Comparison of ENCODE assay signal across 13 cellular contexts in genomic region chr20:36483919-36484808, GRCh38. TPM values are rescaled to one million over a fixed set of nuclear protein-coding genes. Genes with fewer than 3 reads are reported as not detected.
DNase-seq lines count a peak whose midpoint lies in the region; ATAC-seq, FAIRE-seq and TF ChIP-seq lines count a peak whose summit lies in the region.
"Had no signal": no experiment of that assay in that cellular context is flagged by ENCODE, and none has a peak within 500 bp of the region (broad histone marks: within the 10 kb centered on the region; RNA-seq: fewer than 3 reads in every experiment).

No MANE protein-coding gene starts in this region.

- no peaks in the 10 kb centered on the region for H3K9me3 ChIP-seq in OCI-LY3 (ENCODE audit: insufficient read depth, low read length)
- no peaks in the 10 kb centered on the region for H3K9me3 ChIP-seq in endothelial cell of umbilical vein (replicated peaks; ENCODE audit: control insufficient read depth, insufficient read depth, low read length)
- no peaks in the 10 kb centered on the region for H3K9me3 ChIP-seq in trophoblast cell (ENCODE audit: insufficient read depth, low read depth, low read length)

- TF ChIP-seq POLR2A in endothelial cell of umbilical vein (IDR thresholded peaks at IDR 0.05; ENCODE audit: low read depth, low read length) = no peak

- FAIRE-seq in endothelial cell of umbilical vein (lab: Jason Lieb, UNC) = peak; percentile 77
- FAIRE-seq: H54 had no signal

- H3K9me1 ChIP-seq in endothelial cell of umbilical vein (replicated peaks; ENCODE audit: control insufficient read depth, extremely low read depth, insufficient read depth, low read length) = no peaks in the 10 kb centered on the region

- H4K20me1 ChIP-seq in OCI-LY3 (ENCODE audit: insufficient read depth, low read length) (no peaks in the 10 kb centered on the region), endothelial cell of umbilical vein (replicated peaks; ENCODE audit: control insufficient read depth, extremely low read depth, insufficient read depth, low read length) (no peaks in the 10 kb centered on the region)

- no peak overlapping the region for H3K14ac ChIP-seq in trophoblast cell (ENCODE audit: low read length)

- no peak overlapping the region for H3K4me3 Mint-ChIP-seq in activated T-helper 2 cell treated with anti-CD3 and anti-CD28 coated beads, Interferon-gamma antibody, Interleukin-2, Interleukin-4, amounts not matched to agents 10 μg/mL and 5 μg/mL and 100 μg/mL, durations not matched to agents 14 hours and 24 hours and 36 hours (ENCODE audit: low read depth)

- H3K36me3 ChIP-seq in GM06990 (ENCODE audit: control insufficient read depth, insufficient read depth, low read length) = no peaks in the 10 kb centered on the region; the same call in none of the 2 replicates
- H3K36me3 ChIP-seq in OCI-LY3 (replicated peaks; ENCODE audit: low read depth, low read length) = no peaks in the 10 kb centered on the region
- H3K36me3 ChIP-seq in endothelial cell of umbilical vein (ENCODE audit: control insufficient read depth in 2 of 2, extremely low read depth in 1 of 2, insufficient read depth in 2 of 2, low read length in 2 of 2) = peaks cover 0 to 6% of the 10 kb centered on the region in 2 experiments
- H3K36me3 ChIP-seq in trophoblast cell (ENCODE audit: control insufficient read depth in 1 of 2, insufficient read depth in 2 of 2, low read length in 2 of 2) = peaks cover 23 to 28% of the 10 kb centered on the region in 2 experiments

- H3K9ac ChIP-seq in OCI-LY3 (ENCODE audit: low read length) (peak overlapping the region; percentile 38; the same call in 1 of the 2 replicates), endothelial cell of umbilical vein (replicated peaks; ENCODE audit: extremely low read depth, insufficient read depth, low read length) (no peak overlapping the region), trophoblast cell (ENCODE audit: low read length) (no peak overlapping the region)

- no peaks in the 10 kb centered on the region for H3K9me3 Mint-ChIP-seq in activated T-helper 2 cell treated with anti-CD3 and anti-CD28 coated beads, Interferon-gamma antibody, Interleukin-2, Interleukin-4, amounts not matched to agents 10 μg/mL and 5 μg/mL and 100 μg/mL, durations not matched to agents 14 hours and 24 hours and 36 hours

- H3K4me3 ChIP-seq in GM06990 (replicated peaks; ENCODE audit: low read depth, low read length) = no peak overlapping the region
- H3K4me3 ChIP-seq in OCI-LY3 (ENCODE audit: low read length) = peak overlapping the region; percentile 25
- H3K4me3 ChIP-seq in endothelial cell of umbilical vein (replicated peaks in 1 of 3; ENCODE audit: insufficient read depth in 1 of 3, low read depth in 1 of 3, low read length in 3 of 3) = no peak overlapping the region
- H3K4me3 ChIP-seq in trophoblast cell (ENCODE audit: low read depth, low read length) = no peak overlapping the region

- intact Hi-C loops in endothelial cell of umbilical vein (cut with micrococcal nuclease) = no loop called here
- intact Hi-C loops in activated T-helper 2 cell treated with anti-CD3 and anti-CD28 coated beads, Interferon-gamma antibody, Interleukin-2, Interleukin-4, amounts not matched to agents 10 μg/mL and 5 μg/mL and 100 μg/mL, durations not matched to agents 14 hours and 24 hours and 36 hours (cut with micrococcal nuclease) = no loop called here

- H3K27me3 ChIP-seq in GM06990 (replicated peaks; ENCODE audit: control insufficient read depth, insufficient read depth, low read length) (no peaks in the 10 kb centered on the region), OCI-LY3 (ENCODE audit: low read depth, low read length) (no peaks in the 10 kb centered on the region), endothelial cell of umbilical vein (ENCODE audit: control insufficient read depth in 2 of 2, insufficient read depth in 2 of 2, low read length in 2 of 2) (no peaks in the 10 kb centered on the region), trophoblast cell (ENCODE audit: insufficient read depth, low read length) (no peaks in the 10 kb centered on the region)

- H2BK12ac ChIP-seq in trophoblast cell (ENCODE audit: low read length) = peak overlapping the region; percentile 33

- H4K12ac ChIP-seq in trophoblast cell (ENCODE audit: low read depth, low read length) = no peak overlapping the region

- H3K36me3 Mint-ChIP-seq in activated T-helper 2 cell treated with anti-CD3 and anti-CD28 coated beads, Interferon-gamma antibody, Interleukin-2, Interleukin-4, amounts not matched to agents 10 μg/mL and 5 μg/mL and 100 μg/mL, durations not matched to agents 14 hours and 24 hours and 36 hours (ENCODE audit: low read depth) = no peaks in the 10 kb centered on the region

- H4K8ac ChIP-seq in trophoblast cell (ENCODE audit: low read depth, low read length) = peak overlapping the region; percentile 34

- peaks cover 10% of the 10 kb centered on the region for H3K79me1 ChIP-seq in trophoblast cell (ENCODE audit: low read length)

- peak overlapping the region; percentile 42 for H2BK5ac ChIP-seq in trophoblast cell (ENCODE audit: low read depth, low read length, poor library complexity)

- peak overlapping the region; percentile 4 for H4K91ac ChIP-seq in trophoblast cell (ENCODE audit: low read depth, low read length)

- H3K79me2 ChIP-seq in OCI-LY3 (ENCODE audit: low read length) (no peaks in the 10 kb centered on the region), endothelial cell of umbilical vein (ENCODE audit: control insufficient read depth, insufficient read depth, low read length) (peaks cover 91% of the 10 kb centered on the region), trophoblast cell (ENCODE audit: control insufficient read depth, insufficient read depth, low read length, poor library complexity) (peaks cover 32% of the 10 kb centered on the region)

- CTCF ChIA-PET in endothelial cell of umbilical vein (lab: Charles Lee) = interaction anchor here (1.6 to 2.7 kb wide), 2 partner anchors 8 to 18 kb away, joined by 6 to 7 read pairs; no protein-coding TSS in a partner anchor

- peak overlapping the region; percentile 81 for H3K18ac ChIP-seq in trophoblast cell (ENCODE audit: low read length)

- H3K23ac ChIP-seq in trophoblast cell (ENCODE audit: low read length) = no peak overlapping the region

- no peak overlapping the region for H2AFZ ChIP-seq in OCI-LY3 (ENCODE audit: low read depth, low read length)
- no peak overlapping the region for H2AFZ ChIP-seq in endothelial cell of umbilical vein (ENCODE audit: low read depth, low read length)
- peak overlapping the region; percentile 28 for H2AFZ ChIP-seq in trophoblast cell (ENCODE audit: insufficient read depth, low read length, poor library complexity)

- peaks cover 20% of the 10 kb centered on the region for H3K4me1 ChIP-seq in OCI-LY3 (ENCODE audit: low read length)
- H3K4me1 ChIP-seq in endothelial cell of umbilical vein (ENCODE audit: control insufficient read depth, extremely low read depth, insufficient read depth, low read length) = peaks cover 8% of the 10 kb centered on the region
- H3K4me1 ChIP-seq in trophoblast cell (ENCODE audit: control insufficient read depth in 1 of 2, insufficient read depth in 2 of 2, low read length in 2 of 2) = peaks cover 30 to 39% of the 10 kb centered on the region in 2 experiments

- H3K27ac ChIP-seq in OCI-LY3 (ENCODE audit: low read length) (peak overlapping the region; percentile 9; the same call in 1 of the 2 replicates), endothelial cell of umbilical vein (ENCODE audit: insufficient read depth, low read depth, low read length) (no peak overlapping the region), trophoblast cell (ENCODE audit: low read depth, low read length) (peak overlapping the region; percentile 76)

- no peak overlapping the region for H2BK120ac ChIP-seq in trophoblast cell (ENCODE audit: insufficient read depth, low read length, poor library complexity)

- peak; percentile 45 for DNase-seq in GM06990 (ENCODE audit: extremely low read depth, insufficient read length)
- no peak for DNase-seq in endothelial cell of umbilical vein (ENCODE audit: low read depth, low spot score)
- no peak for DNase-seq in trophoblast cell
- no peak for DNase-seq in effector CD8-positive, alpha-beta T cell (lab: John Stamatoyannopoulos, UW)
- no peak for DNase-seq in activated T-helper 2 cell treated with anti-CD3 and anti-CD28 coated beads, Interferon-gamma antibody, Interleukin-2, Interleukin-4, amounts not matched to agents 10 μg/mL and 5 μg/mL and 100 μg/mL, durations not matched to agents 14 hours and 24 hours and 36 hours (ENCODE audit: low spot score)
- DNase-seq in amygdala (lab: John Stamatoyannopoulos, UW) = no peak
- DNase-seq: activated effector memory CD4-positive, alpha-beta T cell treated with Interleukin-2 at 50 U/mL for 16 hours; KBM-7; retina; stimulated activated naive CD8-positive, alpha-beta T cell treated with anti-CD3 and anti-CD28 coated beads, Interleukin-15, Interleukin-2, amounts not matched to agents 100 U/mL and 50 U/mL, for 24 hours had no signal

- H3K4ac ChIP-seq in trophoblast cell (ENCODE audit: low read depth, low read length) = peak overlapping the region; percentile 94

- dilution Hi-C loops in endothelial cell of umbilical vein (cut with MboI; ENCODE audit: extremely low pct_ligation_motif_present, low sequenced_read_pairs) = no loop called here

- H3K27me3 Mint-ChIP-seq in activated T-helper 2 cell treated with anti-CD3 and anti-CD28 coated beads, Interferon-gamma antibody, Interleukin-2, Interleukin-4, amounts not matched to agents 10 μg/mL and 5 μg/mL and 100 μg/mL, durations not matched to agents 14 hours and 24 hours and 36 hours (ENCODE audit: low read depth) = no peaks in the 10 kb centered on the region

- no CpG with 5 or more reads among the region's 8 CpGs for WGBS in trophoblast cell (ENCODE audit: extremely low coverage, insufficient coverage, insufficient read length)

- POLR2A ChIA-PET in endothelial cell of umbilical vein (lab: Charles Lee) = no interaction called here

- BruUV-seq in endothelial cell of umbilical vein (replicated peaks; lab: Mats Ljungman, UMichigan) = no TSS peak

- no peak overlapping the region for H3K27ac Mint-ChIP-seq in activated T-helper 2 cell treated with anti-CD3 and anti-CD28 coated beads, Interferon-gamma antibody, Interleukin-2, Interleukin-4, amounts not matched to agents 10 μg/mL and 5 μg/mL and 100 μg/mL, durations not matched to agents 14 hours and 24 hours and 36 hours

- ATAC-seq in GM19455 (IDR thresholded peaks at IDR 0.05; ENCODE audit: unreplicated experiment) = no peak
- ATAC-seq: stimulated activated naive CD8-positive, alpha-beta T cell treated with anti-CD3 and anti-CD28 coated beads, Interleukin-15, Interleukin-2, amounts not matched to agents 100 U/mL and 50 U/mL, for 24 hours had no signal

- peak overlapping the region; percentile 29 for H2AK5ac ChIP-seq in trophoblast cell (ENCODE audit: low read length)

- H3K4me2 ChIP-seq in OCI-LY3 (ENCODE audit: low read length) = peak overlapping the region; percentile 79
- H3K4me2 ChIP-seq in endothelial cell of umbilical vein (ENCODE audit: insufficient read depth, low read length) = no peak overlapping the region
- no peak overlapping the region for H3K4me2 ChIP-seq in trophoblast cell (ENCODE audit: low read length)

- peaks cover 2% of the 10 kb centered on the region for H3K4me1 Mint-ChIP-seq in activated T-helper 2 cell treated with anti-CD3 and anti-CD28 coated beads, Interferon-gamma antibody, Interleukin-2, Interleukin-4, amounts not matched to agents 10 μg/mL and 5 μg/mL and 100 μg/mL, durations not matched to agents 14 hours and 24 hours and 36 hours (ENCODE audit: low read depth)

- TF ChIP-seq CTCF in GM06990 (IDR thresholded peaks at IDR 0.05; ENCODE audit: insufficient read depth, low read length, poor library complexity, severe bottlenecking) (no peak), OCI-LY3 (IDR thresholded peaks at IDR 0.05; ENCODE audit: low read depth, low read length) (no peak), endothelial cell of umbilical vein (IDR thresholded peaks at IDR 0.05; ENCODE audit: extremely low read depth in 1 of 2, insufficient read depth in 1 of 2, low read depth in 1 of 2, low read length in 2 of 2) (no peak)

RNA-seq across cellular contexts. Expression of gene MYL9, which starts 57.2 kb away (rescaled TPM):
- 90.4 and 116 TPM in 2 replicates for total RNA-seq in endothelial cell of umbilical vein
- 41.7 and 55.7 TPM in 2 replicates for polyA plus RNA-seq in endothelial cell of umbilical vein
- polyA plus RNA-seq in endothelial cell of umbilical vein (2011; cell fraction: cytosol; rRNA removed) = 53.3 and 66.9 TPM in 2 replicates
- 20.4 and 29.6 TPM in 2 replicates for polyA plus RNA-seq in endothelial cell of umbilical vein (2011; cell fraction: nucleus; rRNA removed)
- polyA plus RNA-seq in endothelial cell of umbilical vein (2012) = 63.8 and 111 TPM in 2 replicates
- polyA minus RNA-seq in endothelial cell of umbilical vein = 26.3 and 32.0 TPM in 2 replicates
- 4.6 TPM for polyA minus RNA-seq in endothelial cell of umbilical vein (2011; cell fraction: cytosol; rRNA and poly(A)+ RNA removed)
- 8.4 and 14.5 TPM in 2 replicates for polyA minus RNA-seq in endothelial cell of umbilical vein (2011; cell fraction: nucleus; rRNA and poly(A)+ RNA removed)
- 728 and 737 TPM in 2 replicates for polyA plus RNA-seq in trophoblast cell (2013)
- total RNA-seq in activated T-helper 2 cell treated with anti-CD3 and anti-CD28 coated beads, Interferon-gamma antibody, Interleukin-2, Interleukin-4, amounts not matched to agents 10 μg/mL and 5 μg/mL and 100 μg/mL, durations not matched to agents 14 hours and 24 hours and 36 hours = 4.0 and 4.2 TPM in 2 replicates

Comparison
In these comparisons a context has a peak if more than half of its experiments do, and no peak if none do; other contexts are left out.
1. RNA of gene MYL9, which starts 57.2 kb away (total RNA-seq): 90.4 to 116 TPM in endothelial cell of umbilical vein; 4.0 to 4.2 TPM in activated T-helper 2 cell treated with anti-CD3 and anti-CD28 coated beads, Interferon-gamma antibody, Interleukin-2, Interleukin-4, amounts not matched to agents 10 μg/mL and 5 μg/mL and 100 μg/mL, durations not matched to agents 14 hours and 24 hours and 36 hours; every median in the first group is over 10 times any median in the second.